17 cellular contexts compared by ENCODE assay signal in the genomic region with DNA sequence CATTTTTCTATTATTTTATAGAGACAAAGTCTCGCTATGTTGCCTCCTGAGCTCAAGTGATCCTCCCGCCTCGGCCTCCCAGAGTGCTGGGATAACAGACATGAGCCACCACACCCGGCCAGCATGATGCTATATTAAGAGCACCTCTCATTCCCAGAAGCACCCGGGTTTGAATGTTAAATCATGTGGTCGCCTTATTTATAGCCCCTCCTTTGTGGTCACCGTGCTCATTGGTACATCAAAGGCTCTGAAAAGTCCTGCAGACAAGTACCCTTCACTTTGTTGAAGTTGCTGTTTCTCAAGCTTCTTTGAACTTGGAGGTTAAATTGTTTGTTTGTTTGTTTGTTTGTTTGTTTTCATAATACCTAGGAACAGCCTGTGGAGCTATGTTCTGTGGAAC. TPM values are rescaled to one million over a fixed set of nuclear protein-coding genes. Genes with fewer than 3 reads are reported as not detected.
DNase-seq lines count a peak whose midpoint lies in the region; ATAC-seq and TF ChIP-seq lines count a peak whose summit lies in the region.
"Had no signal": no experiment of that assay in that cellular context is flagged by ENCODE, and none has a peak within 500 bp of the region (broad histone marks: within the 10 kb centered on the region; RNA-seq: fewer than 3 reads in every experiment).

No MANE protein-coding gene starts in this region.

- no peaks in the 10 kb centered on the region; a peak in 1 of 3 replicates for H3K36me3 ChIP-seq in HEK293 (ENCODE audit: control insufficient read depth in 2 of 2, insufficient read depth in 1 of 2, low read length in 2 of 2)

- no peaks in the 10 kb centered on the region for H3K9me3 Mint-ChIP-seq in T-cell
- H3K9me3 Mint-ChIP-seq in CD4-positive, alpha-beta T cell, result no peaks in the 10 kb centered on the region
- H3K9me3 Mint-ChIP-seq: CD8-positive, alpha-beta memory T cell; GM23338; HFFc6 had no signal

- DNase-seq in SW480 (ENCODE audit: low spot score), result peak; percentile 49
- peak; percentile 68 for DNase-seq in myocyte (ENCODE audit: low read depth)
- no peak for DNase-seq in T-cell
- no peak for DNase-seq in CD4-positive, alpha-beta T cell
- DNase-seq in AML-193 (lab: John Stamatoyannopoulos, UW), result no peak
- DNase-seq: CD8-positive, alpha-beta memory T cell; COR-L47; DMS 273 treated with DMSO at 0.1 percent for 48 hours; DMS53; DND-41; HCEC 1CT; HFFc6 had no signal

- no peaks in the 10 kb centered on the region for H3K4me1 ChIP-seq in HEK293 (ENCODE audit: control insufficient read depth, insufficient read depth, low read length)

- CTCF ChIA-PET in HEK293 (lab: Yijun Ruan, JAX), result interaction anchor here (0.6 to 1.5 kb wide), 2 partner anchors 72 to 164 kb away, joined by 3 read pairs; no protein-coding TSS in a partner anchor
- CTCF ChIA-PET in T-cell (lab: Charles Lee), result no interaction called here
- CTCF ChIA-PET in CD4-positive, alpha-beta T cell (lab: Charles Lee), result no interaction called here

- no peak overlapping the region for H3K4me3 Mint-ChIP-seq in T-cell
- H3K4me3 Mint-ChIP-seq in CD4-positive, alpha-beta T cell, result no peak overlapping the region
- H3K4me3 Mint-ChIP-seq: CD8-positive, alpha-beta memory T cell; GM23338; HFFc6 had no signal

- H3K27ac ChIP-seq in HEK293 (ENCODE audit: extremely low read depth, low read depth, low read length), result no peak overlapping the region
- no peak overlapping the region for H3K27ac ChIP-seq in CD4-positive, alpha-beta T cell (ENCODE audit: low read depth, low read length)
- H3K27ac ChIP-seq: A549, KMS-11 had no signal

- H3K36me3 Mint-ChIP-seq in T-cell, result no peaks in the 10 kb centered on the region
- no peaks in the 10 kb centered on the region for H3K36me3 Mint-ChIP-seq in CD4-positive, alpha-beta T cell (ENCODE audit: low read depth)
- H3K36me3 Mint-ChIP-seq: CD8-positive, alpha-beta memory T cell had no signal

- no peaks in the 10 kb centered on the region for H3K4me1 Mint-ChIP-seq in T-cell
- H3K4me1 Mint-ChIP-seq in CD4-positive, alpha-beta T cell (ENCODE audit: low read depth), result no peaks in the 10 kb centered on the region
- H3K4me1 Mint-ChIP-seq: CD8-positive, alpha-beta memory T cell; GM23338 had no signal

- no peaks in the 10 kb centered on the region for H3K27me3 Mint-ChIP-seq in T-cell
- no peaks in the 10 kb centered on the region for H3K27me3 Mint-ChIP-seq in CD4-positive, alpha-beta T cell
- H3K27me3 Mint-ChIP-seq: CD8-positive, alpha-beta memory T cell had no signal

- no peak overlapping the region for H3K27ac Mint-ChIP-seq in T-cell
- no peak overlapping the region for H3K27ac Mint-ChIP-seq in CD4-positive, alpha-beta T cell
- H3K27ac Mint-ChIP-seq: GM23338, HFFc6 had no signal

- no peak for ATAC-seq in T-cell (replicated peaks in 1 of 4)
- ATAC-seq in CD4-positive, alpha-beta T cell (ENCODE audit: poor library complexity), result no peak
- ATAC-seq: A549, GM23338 had no signal

- intact Hi-C loops in CD4-positive, alpha-beta T cell (cut with DNase I, micrococcal nuclease), result no loop called here

- H3K9me3 ChIP-seq in HEK293 (ENCODE audit: control insufficient read depth, insufficient read depth, low read depth, low read length), result no peaks in the 10 kb centered on the region
- H3K9me3 ChIP-seq in CD4-positive, alpha-beta T cell (ENCODE audit: control insufficient read depth, low read length), result no peaks in the 10 kb centered on the region
- H3K9me3 ChIP-seq: A549; BLaER1 treated with 17β-estradiol and CSF1 and Interleukin-3, amounts not matched to agents 10 nM and 100 nM had no signal

- no peak overlapping the region for H3K4me3 ChIP-seq in HEK293 (ENCODE audit: low read depth, low read length)
- H3K4me3 ChIP-seq: A549; BLaER1 treated with 17β-estradiol and CSF1 and Interleukin-3, amounts not matched to agents 10 nM and 100 nM; GM23338 had no signal

- POLR2A ChIA-PET in HEK293 (lab: Yijun Ruan, JAX) (no interaction called here), T-cell (lab: Charles Lee) (no interaction called here)
- POLR2A ChIA-PET in CD4-positive, alpha-beta T cell (lab: Charles Lee), result no interaction called here

- no peak for TF ChIP-seq CTCF in HEK293 (tag by site-specific recombination; IDR thresholded peaks at IDR 0.05)
- TF ChIP-seq CTCF in CD4-positive, alpha-beta T cell (IDR thresholded peaks at IDR 0.05), result no peak

- no peaks in the 10 kb centered on the region for H3K27me3 ChIP-seq in CD4-positive, alpha-beta T cell (ENCODE audit: control insufficient read depth, insufficient read depth, low read length)
- H3K27me3 ChIP-seq: BLaER1 treated with 17β-estradiol and CSF1 and Interleukin-3, amounts not matched to agents 10 nM and 100 nM had no signal

TF ChIP-seq in HEK293, 187 proteins besides CTCF, POLR2A, EP300 and RAD21:
- TF ChIP-seq ZNF747 (tag by site-specific recombination; IDR thresholded peaks at IDR 0.05) (no peak), ZNF239 (tag by site-specific recombination; IDR thresholded peaks at IDR 0.05) (peak; percentile 94), ZNF785 (tag by site-specific recombination; IDR thresholded peaks at IDR 0.05) (no peak)

RNA-seq across cellular contexts. Expression of a gene that starts 40.0 kb away (rescaled TPM):
- total RNA-seq in myocyte, result 14.5 and 22.7 TPM in 2 replicates
- 13.4 TPM for polyA plus RNA-seq in myocyte (2012)
- total RNA-seq in T-cell, result 1 to 10 TPM; 3.1 to 8.5 (median 6.3) TPM
- 1 to 10 TPM; 2.4 to 2.7 TPM for total RNA-seq in CD4-positive, alpha-beta T cell

Comparison
In these comparisons a context has a peak if more than half of its experiments do, and no peak if none do; other contexts are left out.
1. DNase-seq: peak in SW480 (single experiment) and myocyte (single experiment); none in T-cell (0 of 34), CD4-positive, alpha-beta T cell (0 of 10) and AML-193 (0 of 2).